In genomic region chr2:12560618-12561017, GRCh38 we compare ENCODE assay signal across 15 cellular contexts.
DNase-seq lines count a peak whose midpoint lies in the region; ATAC-seq and TF ChIP-seq lines count a peak whose summit lies in the region.
"Had no signal": no experiment of that assay in that cellular context is flagged by ENCODE, and none has a peak within 500 bp of the region (broad histone marks: within the 10 kb centered on the region; RNA-seq: fewer than 3 reads in every experiment).

No MANE protein-coding gene starts in this region.

- H3F3A ChIP-seq in SU-DHL-6 (ENCODE audit: insufficient read depth) (peaks cover 11% of the 10 kb centered on the region; the same call in 1 of the 2 replicates), PC-3 (ENCODE audit: low read length, unreplicated experiment) (peaks cover 6% of the 10 kb centered on the region)

- DNase-seq in CD1c-positive myeloid dendritic cell (ENCODE audit: extremely low spot score): peak; percentile 21
- DNase-seq in GM13977 (ENCODE audit: low spot score): no peak
- no peak for DNase-seq in nucleus accumbens (lab: John Stamatoyannopoulos, UW)
- DNase-seq in PC-3: no peak
- DNase-seq: CD4-positive, alpha-beta memory T cell; DMS153; GF-D8; MM.1S; NCI-H1092 treated with DMSO at 0.1 percent for 48 hours; NCI-H2081; Peyer's patch had no signal

- BruUV-seq in PC-3 (replicated peaks; lab: Mats Ljungman, UMichigan): no TSS peak

- in situ Hi-C loops in GM13977 (cut with MboI; ENCODE audit: low pct_unique_long_range_greater_than_20kb, low sequenced_read_pairs, unreplicated experiment): no loop called here

- CTCF ChIA-PET in PC-3 (lab: Charles Lee): no interaction called here

- H2AFZ ChIP-seq in SU-DHL-6 (ENCODE audit: low read depth, low read length, severe bottlenecking) (no peak overlapping the region), PC-3 (ENCODE audit: low read length) (no peak overlapping the region)

- H3K9me2 ChIP-seq in SU-DHL-6 (replicated peaks; ENCODE audit: insufficient read depth, low read length) (no peaks in the 10 kb centered on the region), PC-3 (replicated peaks; ENCODE audit: low read length) (no peaks in the 10 kb centered on the region)

- H3K9ac ChIP-seq in SU-DHL-6 (ENCODE audit: low read length): 0 out of 2 replicates have a peak overlapping the region, but pooled peaks have one; percentile 6
- no peak overlapping the region for H3K9ac ChIP-seq in PC-3 (ENCODE audit: low read length)

- peak overlapping the region; percentile 18; the same call in 1 of the 2 replicates for H3K27ac ChIP-seq in SU-DHL-6 (ENCODE audit: low read depth, low read length)
- H3K27ac ChIP-seq in PC-3 (ENCODE audit: low read length): no peak overlapping the region
- H3K27ac ChIP-seq: Peyer's patch had no signal

- H3K36me3 ChIP-seq in SU-DHL-6 (ENCODE audit: low read length): no peaks in the 10 kb centered on the region
- H3K36me3 ChIP-seq in PC-3 (ENCODE audit: low read depth, low read length): no peaks in the 10 kb centered on the region
- H3K36me3 ChIP-seq: Peyer's patch had no signal

- POLR2A ChIA-PET in PC-3 (lab: Charles Lee; ENCODE audit: unreplicated experiment): no interaction called here

- H3K4me3 ChIP-seq in SU-DHL-6 (ENCODE audit: insufficient read depth, low read length, poor library complexity, severe bottlenecking) (peak overlapping the region; percentile 22), PC-3 (ENCODE audit: low read length) (no peak overlapping the region)
- H3K4me3 ChIP-seq: Peyer's patch had no signal

- H3K79me2 ChIP-seq in SU-DHL-6 (ENCODE audit: insufficient read depth, low read length) (no peaks in the 10 kb centered on the region), PC-3 (ENCODE audit: low read length) (no peaks in the 10 kb centered on the region)

- H4K20me1 ChIP-seq in SU-DHL-6 (ENCODE audit: low read depth, low read length) (no peaks in the 10 kb centered on the region), PC-3 (ENCODE audit: low read length) (no peaks in the 10 kb centered on the region)

- ATAC-seq in GM19351 (IDR thresholded peaks at IDR 0.05; ENCODE audit: unreplicated experiment) (peak; percentile 64), HG03469 (IDR thresholded peaks at IDR 0.05; ENCODE audit: unreplicated experiment) (peak; percentile 56), GM21423 (IDR thresholded peaks at IDR 0.05; ENCODE audit: unreplicated experiment) (no peak), PC-3 (no peak)

- TF ChIP-seq CTCF in SU-DHL-6 (IDR thresholded peaks at IDR 0.05; ENCODE audit: insufficient read depth, low read length, poor library complexity, severe bottlenecking): no peak
- no peak for TF ChIP-seq CTCF in GM13977 (IDR thresholded peaks at IDR 0.05; ENCODE audit: extremely low read depth, insufficient read depth, missing control alignments)
- TF ChIP-seq CTCF in PC-3 (conservative IDR thresholded peaks at IDR 0.05; ENCODE audit: low read depth, low read length): no peak

- intact Hi-C loops in PC-3 (cut with micrococcal nuclease): no loop called here

- peaks cover 19% of the 10 kb centered on the region for H3K4me1 ChIP-seq in PC-3 (ENCODE audit: insufficient read depth, low read length)
- H3K4me1 ChIP-seq: Peyer's patch had no signal

- H3K4me2 ChIP-seq in SU-DHL-6 (ENCODE audit: low read depth, low read length, poor library complexity, severe bottlenecking): peak overlapping the region; percentile 60
- H3K4me2 ChIP-seq in PC-3 (ENCODE audit: low read length): no peak overlapping the region

- H3K27me3 ChIP-seq in SU-DHL-6 (ENCODE audit: low read length) (no peaks in the 10 kb centered on the region), PC-3 (ENCODE audit: low read length) (no peaks in the 10 kb centered on the region)
- H3K27me3 ChIP-seq: Peyer's patch had no signal

- H3K9me3 ChIP-seq in SU-DHL-6 (ENCODE audit: insufficient read depth, low read length) (no peaks in the 10 kb centered on the region), PC-3 (ENCODE audit: low read length) (no peaks in the 10 kb centered on the region)
- H3K9me3 ChIP-seq: Peyer's patch had no signal

Comparison
In these comparisons a context has a peak if more than half of its experiments do, and no peak if none do; other contexts are left out.
1. ATAC-seq: peak in GM19351 (single experiment) and HG03469 (single experiment); none in GM21423 (single experiment) and PC-3 (single experiment).